Comparison of ENCODE assay signal across 8 cellular contexts in the genomic region with DNA sequence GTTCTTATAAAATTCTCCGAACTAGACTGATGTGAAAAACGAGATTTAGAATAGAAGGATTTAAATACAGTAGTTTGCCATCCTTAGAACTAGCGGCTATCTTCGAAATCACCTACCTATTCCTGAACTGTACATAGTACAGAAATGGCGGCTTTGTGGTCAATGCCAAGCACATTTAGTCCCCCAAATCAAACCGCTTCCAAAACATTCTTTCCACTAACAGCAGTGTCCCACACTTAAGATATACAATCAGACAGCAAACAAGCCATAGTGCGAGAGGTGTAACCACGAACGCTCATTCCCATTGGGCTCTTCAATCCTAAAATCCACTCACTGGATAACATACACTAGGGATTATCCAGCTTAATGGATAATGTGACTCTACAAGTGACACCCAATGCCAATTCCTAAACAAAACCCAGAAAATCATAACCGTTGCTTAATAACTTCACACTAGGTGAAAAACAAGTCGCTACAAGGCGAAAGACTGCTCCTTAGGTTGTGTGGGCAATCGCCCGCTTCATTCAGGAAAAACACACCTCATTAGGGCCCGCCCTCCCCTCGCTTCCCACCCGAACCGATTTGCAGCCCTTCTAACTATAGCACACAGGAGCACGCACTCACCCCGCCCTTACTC. TPM values are rescaled to one million over a fixed set of nuclear protein-coding genes. Genes with fewer than 3 reads are reported as not detected.
DNase-seq lines count a peak whose midpoint lies in the region; ATAC-seq, FAIRE-seq and TF ChIP-seq lines count a peak whose summit lies in the region.

No MANE protein-coding gene starts in this region.

- peaks cover 5% of the 10 kb centered on the region for H3K4me1 Mint-ChIP-seq in MCF 10A (ENCODE audit: insufficient read depth, unreplicated experiment)

- H3K4me1 ChIP-seq in HepG2 (ENCODE audit: insufficient read depth, low read length), result peaks cover 56% of the 10 kb centered on the region
- peaks cover 5 to 41% (median 21%) of the 10 kb centered on the region in 4 donors for H3K4me1 ChIP-seq in tibial nerve

- TF ChIP-seq RAD21 in HepG2 (CRISPR knock-in tag; IDR thresholded peaks at IDR 0.05), result no peak

- peak overlapping the region; percentile 98 for H3K4me2 ChIP-seq in HepG2 (ENCODE audit: low read depth, low read length)

- 2% methylated on average over 20 of the region's 20 CpGs for WGBS in HepG2 (ENCODE audit: low lambda C conversion rate)
- 1% methylated on average over 20 of the region's 20 CpGs for WGBS in tibial nerve, 2 donors

- DNase-seq in NCI-H2029 (lab: John Stamatoyannopoulos, UW), result peak; percentile 87
- DNase-seq in NCI-H2029 treated with DMSO at 0.1 percent for 48 hours (lab: John Stamatoyannopoulos, UW), result no peak
- DNase-seq in NCI-H82 (lab: John Stamatoyannopoulos, UW), result peak; percentile 98
- peak; percentile 96 for DNase-seq in MCF 10A (ENCODE audit: unreplicated experiment)
- peak; percentile 20 for DNase-seq in HepG2 (ENCODE audit: low spot score)
- peak in 1 of 2 donors; percentile 8 for DNase-seq in tibial nerve (ENCODE audit: low spot score in 2 of 2)
- DNase-seq in AG08396 (ENCODE audit: low spot score), result no peak

- CTCF ChIA-PET in MCF 10A (lab: Yijun Ruan, JAX) (interaction anchor here (0.7 kb wide), 1 partner anchor 14 kb away, joined by 3 read pairs; no protein-coding TSS in a partner anchor), HepG2 (lab: Yijun Ruan, JAX; ENCODE audit: low intra/inter-chr PET ratio, low total read pairs) (no interaction called here)

- ATAC-seq in HepG2, result no peak
- ATAC-seq in GM19328 (IDR thresholded peaks at IDR 0.05; ENCODE audit: unreplicated experiment), result no peak

- H2AFZ ChIP-seq in HepG2 (ENCODE audit: low read length), result peak overlapping the region; percentile 15

- TF ChIP-seq POLR2A in HepG2 (IDR thresholded peaks at IDR 0.05; ENCODE audit: insufficient read depth in 1 of 2, low read depth in 2 of 2, low read length in 2 of 2) (no peak), tibial nerve (IDR thresholded peaks at IDR 0.05) (no peak)

- peaks cover 63% of the 10 kb centered on the region for H3K79me2 ChIP-seq in HepG2 (ENCODE audit: insufficient read depth, low read length)

- BruUV-seq in MCF 10A (replicated peaks; lab: Mats Ljungman, UMichigan) (TSS peak; percentile 62), HepG2 (replicated peaks; lab: Mats Ljungman, UMichigan) (no TSS peak)

- intact Hi-C loops in MCF 10A (cut with micrococcal nuclease) (loop anchor here (1.0 to 10.0 kb wide), 4 partner anchors 101 to 359 kb away; no protein-coding TSS in a partner anchor), HepG2 (cut with micrococcal nuclease; ENCODE audit: unreplicated experiment) (loop anchor here (1.0 to 10.0 kb wide), 4 partner anchors 65 to 351 kb away; a partner anchor contains a TSS)

- peak overlapping the region; percentile 93 for H3K27ac ChIP-seq in HepG2 (ENCODE audit: extremely low read length, insufficient read depth, low read length)
- peak overlapping the region; percentile 95 to 99 (median 98) for H3K27ac ChIP-seq in tibial nerve

- no peaks in the 10 kb centered on the region for H3K9me3 Mint-ChIP-seq in MCF 10A (ENCODE audit: unreplicated experiment)

- FAIRE-seq in HepG2 (lab: Jason Lieb, UNC), result no peak

- H3K9me3 ChIP-seq in HepG2 (ENCODE audit: low read length) (no peaks in the 10 kb centered on the region), tibial nerve (no peaks in the 10 kb centered on the region)

- peaks cover 23% of the 10 kb centered on the region for H3K36me3 Mint-ChIP-seq in MCF 10A (ENCODE audit: insufficient read depth, unreplicated experiment)

- peaks cover 0 to 7% of the 10 kb centered on the region in 2 experiments; a peak in 1 of 5 replicates for H3K36me3 ChIP-seq in HepG2 (replicated peaks in 1 of 2; ENCODE audit: control insufficient read depth in 1 of 2, insufficient read depth in 2 of 2, low read length in 2 of 2)
- peaks cover 0 to 14% (median 0%) of the 10 kb centered on the region in 3 donors for H3K36me3 ChIP-seq in tibial nerve

- no peaks in the 10 kb centered on the region for H3K27me3 Mint-ChIP-seq in MCF 10A (ENCODE audit: insufficient read depth, unreplicated experiment)

- in situ Hi-C loops in HepG2 (cut with HindIII; ENCODE audit: extremely low pct_ligation_motif_present, low pct_unique_long_range_greater_than_20kb), result no loop called here

- peaks cover 37% of the 10 kb centered on the region for H4K20me1 ChIP-seq in HepG2 (ENCODE audit: insufficient read depth, low read length)

- TF ChIP-seq EP300 in HepG2 (IDR thresholded peaks at IDR 0.05; ENCODE audit: low read depth in 2 of 2, low read length in 2 of 2) (peak in 1 of 2 experiments; percentile 27; a peak in 1 of 4 replicates), HepG2 (CRISPR knock-in tag; IDR thresholded peaks at IDR 0.05; ENCODE audit: borderline replicate concordance) (no peak; the same call in 1 of the 2 replicates), tibial nerve (IDR thresholded peaks at IDR 0.05) (no peak)

- TF ChIP-seq CTCF in MCF 10A (IDR thresholded peaks at IDR 0.05; ENCODE audit: unreplicated experiment), result no peak
- TF ChIP-seq CTCF in HepG2 (CRISPR knock-in tag; IDR thresholded peaks at IDR 0.05), result no peak
- no peak for TF ChIP-seq CTCF in tibial nerve (IDR thresholded peaks at IDR 0.05)

- peak overlapping the region; percentile 88 for H3K4me3 Mint-ChIP-seq in MCF 10A (ENCODE audit: unreplicated experiment)

- H3K27ac Mint-ChIP-seq in MCF 10A (ENCODE audit: low read depth, unreplicated experiment), result peak overlapping the region; percentile 82

- H3K27me3 ChIP-seq in HepG2 (ENCODE audit: control insufficient read depth in 1 of 2, insufficient read depth in 2 of 2, low read length in 2 of 2), result no peaks in the 10 kb centered on the region; a peak in 1 of 5 replicates
- no peaks in the 10 kb centered on the region for H3K27me3 ChIP-seq in tibial nerve

- POLR2A ChIA-PET in MCF 10A (lab: Yijun Ruan, JAX), result interaction anchor here (0.6 to 6.4 kb wide), 12 partner anchors 15 to 348 kb away, joined by 3 to 112 read pairs (median 4); a partner anchor contains a TSS
- POLR2A ChIA-PET in HepG2 (lab: Yijun Ruan, JAX), result interaction anchor here (0.7 to 2.6 kb wide), 4 partner anchors 25 to 1106 kb away, joined by 3 to 21 read pairs (median 4); no protein-coding TSS in a partner anchor

- peak overlapping the region; percentile 83 for H3K9ac ChIP-seq in HepG2 (ENCODE audit: insufficient read depth, low read depth, low read length)

- H3K4me3 ChIP-seq in HepG2 (replicated peaks in 1 of 3; ENCODE audit: insufficient read depth in 1 of 3, low read depth in 2 of 3, low read length in 3 of 3) (peak overlapping the region; percentile 71 to 99 (median 91)), tibial nerve (peak overlapping the region; percentile 58 to 87 (median 79))

TF ChIP-seq in HepG2, 621 proteins besides CTCF, POLR2A, EP300 and RAD21 (continues in another document):
- TF ChIP-seq ZNF883 (CRISPR knock-in tag; IDR thresholded peaks at IDR 0.05; ENCODE audit: not compliant biosample characterization) (no peak), CBFB (CRISPR knock-in tag; IDR thresholded peaks at IDR 0.05) (no peak), FOXC1 (CRISPR knock-in tag; IDR thresholded peaks at IDR 0.05; ENCODE audit: borderline replicate concordance) (no peak), JUN (CRISPR knock-in tag; IDR thresholded peaks at IDR 0.05) (0 out of 2 replicates have a peak, but pooled peaks have one; percentile 35), SP2 (CRISPR knock-in tag; IDR thresholded peaks at IDR 0.05) (no peak), ZNF772 (CRISPR knock-in tag; IDR thresholded peaks at IDR 0.05) (peak; percentile 57; the same call in 1 of the 2 replicates), FIP1L1 (IDR thresholded peaks at IDR 0.05; ENCODE audit: borderline replicate concordance, insufficient read depth, low read depth, low read length) (no peak), ZFP36L2 (CRISPR knock-in tag; IDR thresholded peaks at IDR 0.05) (0 out of 2 replicates have a peak, but pooled peaks have one; percentile 62), CENPT (CRISPR knock-in tag; IDR thresholded peaks at IDR 0.05; ENCODE audit: low read depth) (no peak)
- TF ChIP-seq, protein P1, sequence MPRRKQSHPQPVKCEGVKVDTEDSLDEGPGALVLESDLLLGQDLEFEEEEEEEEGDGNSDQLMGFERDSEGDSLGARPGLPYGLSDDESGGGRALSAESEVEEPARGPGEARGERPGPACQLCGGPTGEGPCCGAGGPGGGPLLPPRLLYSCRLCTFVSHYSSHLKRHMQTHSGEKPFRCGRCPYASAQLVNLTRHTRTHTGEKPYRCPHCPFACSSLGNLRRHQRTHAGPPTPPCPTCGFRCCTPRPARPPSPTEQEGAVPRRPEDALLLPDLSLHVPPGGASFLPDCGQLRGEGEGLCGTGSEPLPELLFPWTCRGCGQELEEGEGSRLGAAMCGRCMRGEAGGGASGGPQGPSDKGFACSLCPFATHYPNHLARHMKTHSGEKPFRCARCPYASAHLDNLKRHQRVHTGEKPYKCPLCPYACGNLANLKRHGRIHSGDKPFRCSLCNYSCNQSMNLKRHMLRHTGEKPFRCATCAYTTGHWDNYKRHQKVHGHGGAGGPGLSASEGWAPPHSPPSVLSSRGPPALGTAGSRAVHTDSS (CRISPR knock-in tag; conservative IDR thresholded peaks at IDR 0.05), result no peak

RNA-seq across cellular contexts. Expression of a gene that starts 2.0 kb away (rescaled TPM):
- total RNA-seq in MCF 10A (2022) (131 and 148 TPM in 2 replicates), HepG2 (2016; rRNA removed; fragmentation: Illumina TruSeq; extraction: Trizol) (212 and 301 TPM in 2 replicates), tibial nerve (100 to 1,000 TPM; 100 to 151 (median 112) TPM)
- total RNA-seq in HepG2 (2016; cell fraction: cytosol; rRNA removed; fragmentation: Illumina TruSeq; extraction: Trizol; ENCODE audit: low read depth), result 126 and 139 TPM in 2 replicates
- total RNA-seq in HepG2 (2016; cell fraction: insoluble cytoplasmic fraction; rRNA removed; fragmentation: Illumina TruSeq; extraction: Trizol), result 218 and 301 TPM in 2 replicates
- total RNA-seq in HepG2 (2016; cell fraction: membrane; rRNA removed; fragmentation: Illumina TruSeq; extraction: Trizol), result 90.9 and 111 TPM in 2 replicates
- 246 and 260 TPM in 2 replicates for total RNA-seq in HepG2 (2016; cell fraction: nucleus; rRNA removed; fragmentation: Illumina TruSeq; extraction: Trizol)
- polyA plus RNA-seq in HepG2 (2011; rRNA removed), result 43.7 and 67.4 TPM in 2 replicates
- 17.5 and 27.0 TPM in 2 replicates for polyA plus RNA-seq in HepG2 (2011; cell fraction: cytosol; rRNA removed)
- 81.7 and 90.4 TPM in 2 replicates for polyA plus RNA-seq in HepG2 (2011; cell fraction: nucleus; rRNA removed)
- polyA plus RNA-seq in HepG2 (2012), result 75.3 and 92.2 TPM in 2 replicates
- 5.3 and 6.2 TPM in 2 replicates for polyA plus RNA-seq in HepG2 (2016; cell fraction: cytosol; fragmentation: Illumina TruSeq; extraction: Trizol; ENCODE audit: low read depth)
- 187 and 199 TPM in 2 replicates for polyA plus RNA-seq in HepG2 (2016; cell fraction: insoluble cytoplasmic fraction; fragmentation: Illumina TruSeq; extraction: Trizol; ENCODE audit: low read depth)
- 23.1 and 26.6 TPM in 2 replicates for polyA plus RNA-seq in HepG2 (2016; cell fraction: membrane; fragmentation: Illumina TruSeq; extraction: Trizol; ENCODE audit: low read depth)
- 273 and 284 TPM in 2 replicates for polyA plus RNA-seq in HepG2 (2016; cell fraction: nucleus; fragmentation: Illumina TruSeq; extraction: Trizol; ENCODE audit: insufficient read depth, low read depth)
- 42.1 and 110 TPM in 2 replicates for polyA minus RNA-seq in HepG2 (2011; rRNA and poly(A)+ RNA removed; ENCODE audit: low replicate concordance)
- polyA minus RNA-seq in HepG2 (2011; cell fraction: cytosol; rRNA and poly(A)+ RNA removed), result 55.4 and 63.7 TPM in 2 replicates
- 201 and 221 TPM in 2 replicates for polyA minus RNA-seq in HepG2 (2011; cell fraction: nucleus; rRNA and poly(A)+ RNA removed)

Comparison
In these comparisons a context has a peak if more than half of its experiments do, and no peak if none do; other contexts are left out.
1. DNase-seq: peak in NCI-H2029 (single experiment), NCI-H82 (single experiment), MCF 10A (single experiment) and HepG2 (single experiment); none in NCI-H2029 treated with DMSO at 0.1 percent for 48 hours (single experiment) and AG08396 (single experiment).